18 cellular contexts compared by ENCODE assay signal in genomic region chr3:29313981-29314726, GRCh38. TPM values are rescaled to one million over a fixed set of nuclear protein-coding genes. Genes with fewer than 3 reads are reported as not detected.
A peak's percentile ranks its signal among the peaks of the same experiment; 100 is the strongest.
DNase-seq lines count a peak whose midpoint lies in the region; ATAC-seq, FAIRE-seq and TF ChIP-seq lines count a peak whose summit lies in the region.
"Had no signal": no experiment of that assay in that cellular context is flagged by ENCODE, and none has a peak within 500 bp of the region (broad histone marks: within the 10 kb centered on the region; RNA-seq: fewer than 3 reads in every experiment).

No MANE protein-coding gene starts in this region.

- intact Hi-C loops in HepG2 (cut with micrococcal nuclease; ENCODE audit: unreplicated experiment) (no loop called here), sigmoid colon (cut with DNase I) (no loop called here)

- TF ChIP-seq EP300 in HepG2 (IDR thresholded peaks at IDR 0.05; ENCODE audit: low read depth in 2 of 2, low read length in 2 of 2) (no peak), HepG2 (CRISPR knock-in tag; IDR thresholded peaks at IDR 0.05; ENCODE audit: borderline replicate concordance) (no peak), gastroesophageal sphincter (IDR thresholded peaks at IDR 0.05) (no peak), sigmoid colon (IDR thresholded peaks at IDR 0.05) (no peak)

- H4K20me1 ChIP-seq in HepG2 (ENCODE audit: insufficient read depth, low read length): no peaks in the 10 kb centered on the region

- no peak overlapping the region for H3K9ac ChIP-seq in liver (ENCODE audit: low read depth in 1 of 2, low read length in 2 of 2)
- no peak overlapping the region for H3K9ac ChIP-seq in HepG2 (ENCODE audit: insufficient read depth, low read depth, low read length)

- DNase-seq in HepG2 (ENCODE audit: low spot score) (no peak), sigmoid colon (no peak), urothelium cell line (ENCODE audit: low spot score) (no peak), foreskin keratinocyte (no peak), DMS114 treated with DMSO at 0.1 percent for 48 hours (lab: John Stamatoyannopoulos, UW; ENCODE audit: unreplicated experiment) (no peak)
- DNase-seq: DMS79, MV-4-11, NCI-H1417 treated with DMSO at 0.1 percent for 48 hours, NCI-H2029, NCI-H510A treated with DMSO at 0.1 percent for 48 hours had no signal

- 58% methylated on average over 1 of the region's 1 CpG for WGBS in liver
- 0% methylated on average over 1 of the region's 1 CpG for WGBS in HepG2 (ENCODE audit: low lambda C conversion rate)
- 67 to 100% methylated on average over 1 of the region's 1 CpG for WGBS in gastroesophageal sphincter (ENCODE audit: low coverage in 1 of 2), 2 donors
- 73 to 78% methylated on average over 1 of the region's 1 CpG for WGBS in sigmoid colon, 2 donors

- H3K27me3 ChIP-seq in liver (ENCODE audit: control insufficient read depth in 4 of 4, insufficient read depth in 4 of 4, low read length in 3 of 4): peaks cover 0 to 2% (median 0%) of the 10 kb centered on the region in 4 donors
- H3K27me3 ChIP-seq in HepG2 (ENCODE audit: control insufficient read depth in 1 of 2, insufficient read depth in 2 of 2, low read length in 2 of 2): no peaks in the 10 kb centered on the region
- no peaks in the 10 kb centered on the region for H3K27me3 ChIP-seq in gastroesophageal sphincter
- H3K27me3 ChIP-seq in sigmoid colon: no peaks in the 10 kb centered on the region
- no peaks in the 10 kb centered on the region for H3K27me3 ChIP-seq in foreskin keratinocyte

- H3K27ac ChIP-seq in liver (ENCODE audit: low read depth in 1 of 2, low read length in 2 of 2): no peak overlapping the region
- H3K27ac ChIP-seq in HepG2 (ENCODE audit: extremely low read length, insufficient read depth, low read length): no peak overlapping the region
- H3K27ac ChIP-seq in gastroesophageal sphincter: no peak overlapping the region
- peak overlapping the region in 3 of 4 donors; percentile 68 to 75 (median 73) for H3K27ac ChIP-seq in sigmoid colon
- no peak overlapping the region for H3K27ac ChIP-seq in foreskin keratinocyte
- H3K27ac ChIP-seq: A549 had no signal

- CTCF ChIA-PET in HepG2 (lab: Yijun Ruan, JAX; ENCODE audit: low intra/inter-chr PET ratio, low total read pairs): no interaction called here

- FAIRE-seq in HepG2 (lab: Jason Lieb, UNC) (no peak), urothelium cell line (lab: Jason Lieb, UNC) (no peak)
- FAIRE-seq: A549, GM12891, GM19239, RCC 7860 had no signal

- no peak for TF ChIP-seq CTCF in liver (IDR thresholded peaks at IDR 0.05; ENCODE audit: low read depth, low read length, missing input control)
- TF ChIP-seq CTCF in HepG2 (CRISPR knock-in tag; IDR thresholded peaks at IDR 0.05): no peak
- TF ChIP-seq CTCF in gastroesophageal sphincter (IDR thresholded peaks at IDR 0.05): no peak
- TF ChIP-seq CTCF in sigmoid colon (IDR thresholded peaks at IDR 0.05): no peak
- no peak for TF ChIP-seq CTCF in foreskin keratinocyte (conservative IDR thresholded peaks at IDR 0.05)

- H3K79me2 ChIP-seq in HepG2 (ENCODE audit: insufficient read depth, low read length): no peaks in the 10 kb centered on the region

- TF ChIP-seq RAD21 in liver (IDR thresholded peaks at IDR 0.05) (no peak), HepG2 (CRISPR knock-in tag; IDR thresholded peaks at IDR 0.05) (no peak)

- no peak overlapping the region for H3K4me3 ChIP-seq in liver (ENCODE audit: low read depth in 1 of 3, low read length in 3 of 3)
- H3K4me3 ChIP-seq in HepG2 (replicated peaks in 1 of 3; ENCODE audit: insufficient read depth in 1 of 3, low read depth in 2 of 3, low read length in 3 of 3): no peak overlapping the region
- no peak overlapping the region for H3K4me3 ChIP-seq in gastroesophageal sphincter
- no peak overlapping the region for H3K4me3 ChIP-seq in sigmoid colon
- H3K4me3 ChIP-seq: A549 had no signal

- H3K36me3 ChIP-seq in liver (ENCODE audit: control insufficient read depth in 4 of 4, insufficient read depth in 3 of 4, low read depth in 1 of 4, low read length in 3 of 4) (no peaks in the 10 kb centered on the region), HepG2 (replicated peaks in 1 of 2; ENCODE audit: control insufficient read depth in 1 of 2, insufficient read depth in 2 of 2, low read length in 2 of 2) (no peaks in the 10 kb centered on the region), gastroesophageal sphincter (no peaks in the 10 kb centered on the region), sigmoid colon (no peaks in the 10 kb centered on the region)

- TF ChIP-seq POLR2A in HepG2 (IDR thresholded peaks at IDR 0.05; ENCODE audit: insufficient read depth in 1 of 2, low read depth in 2 of 2, low read length in 2 of 2) (no peak), gastroesophageal sphincter (IDR thresholded peaks at IDR 0.05) (no peak), sigmoid colon (IDR thresholded peaks at IDR 0.05) (no peak)

- H3K4me2 ChIP-seq in HepG2 (ENCODE audit: low read depth, low read length): no peak overlapping the region
- H3K4me2 ChIP-seq: A549 had no signal

- BruUV-seq in HepG2 (replicated peaks; lab: Mats Ljungman, UMichigan): no TSS peak

- H3K9me3 ChIP-seq in liver (ENCODE audit: control insufficient read depth in 4 of 4, low read length in 3 of 4): no peaks in the 10 kb centered on the region
- H3K9me3 ChIP-seq in HepG2 (ENCODE audit: low read length): no peaks in the 10 kb centered on the region
- H3K9me3 ChIP-seq in gastroesophageal sphincter: no peaks in the 10 kb centered on the region
- no peaks in the 10 kb centered on the region for H3K9me3 ChIP-seq in sigmoid colon
- H3K9me3 ChIP-seq: A549 had no signal

- no peak for ATAC-seq in HepG2
- ATAC-seq in gastroesophageal sphincter: peak; percentile 27
- no peak for ATAC-seq in foreskin keratinocyte
- ATAC-seq: A549, HCT116 had no signal

- H3K4me1 ChIP-seq in liver (ENCODE audit: control insufficient read depth in 4 of 4, insufficient read depth in 4 of 4, low read length in 3 of 4): peaks cover 0 to 3% (median under 1%) of the 10 kb centered on the region in 4 donors
- no peaks in the 10 kb centered on the region for H3K4me1 ChIP-seq in HepG2 (ENCODE audit: insufficient read depth, low read length)
- H3K4me1 ChIP-seq in gastroesophageal sphincter: peaks cover 3 to 46% (median 8%) of the 10 kb centered on the region in 3 donors
- H3K4me1 ChIP-seq in sigmoid colon: peaks cover 0 to 89% (median 65%) of the 10 kb centered on the region in 4 donors
- H3K4me1 ChIP-seq in foreskin keratinocyte: no peaks in the 10 kb centered on the region
- H3K4me1 ChIP-seq: A549 had no signal

- H2AFZ ChIP-seq in HepG2 (ENCODE audit: low read length): no peak overlapping the region

- POLR2A ChIA-PET in HepG2 (lab: Yijun Ruan, JAX): no interaction called here

- in situ Hi-C loops in HepG2 (cut with HindIII; ENCODE audit: extremely low pct_ligation_motif_present, low pct_unique_long_range_greater_than_20kb): no loop called here

TF ChIP-seq in liver, 16 proteins besides CTCF, POLR2A, EP300 and RAD21 (continues in another document):
- peak; percentile 81 for TF ChIP-seq NR2F2 (IDR thresholded peaks at IDR 0.05)

TF ChIP-seq in HepG2, 621 proteins besides CTCF, POLR2A, EP300 and RAD21 (continues in another document):
- TF ChIP-seq ZBTB8A (CRISPR knock-in tag; IDR thresholded peaks at IDR 0.05; ENCODE audit: borderline replicate concordance, low read depth): no peak
- TF ChIP-seq SP5 (CRISPR knock-in tag; IDR thresholded peaks at IDR 0.05; ENCODE audit: borderline replicate concordance, low read depth): no peak
- TF ChIP-seq ETV5 (CRISPR knock-in tag; IDR thresholded peaks at IDR 0.05; ENCODE audit: borderline replicate concordance): no peak
- TF ChIP-seq PPARG (CRISPR knock-in tag; conservative IDR thresholded peaks at IDR 0.05): no peak
- no peak for TF ChIP-seq ZZZ3 (CRISPR knock-in tag; IDR thresholded peaks at IDR 0.05; ENCODE audit: borderline replicate concordance)
- TF ChIP-seq CBX5 (CRISPR knock-in tag; IDR thresholded peaks at IDR 0.05; ENCODE audit: borderline replicate concordance): no peak

RNA-seq across cellular contexts. Expression of gene RBMS3, which starts 33.3 kb away (rescaled TPM):
- total RNA-seq in liver (10 to 100 TPM in 1 of 2 donors, 1 to 10 TPM in 1; 6.8 to 14.9 TPM), HepG2 (2016; rRNA removed; fragmentation: Illumina TruSeq; extraction: Trizol) (not detected in 2 replicates), gastroesophageal sphincter (10 to 100 TPM; 51.5 to 76.0 (median 66.6) TPM), sigmoid colon (10 to 100 TPM; 39.9 to 61.9 (median 59.8) TPM), foreskin keratinocyte (9.6 and 11.1 TPM in 2 replicates)
- polyA plus RNA-seq in liver (10 to 100 TPM in 1 of 2 donors, 1 to 10 TPM in 1; 1.2 to 11.9 TPM), HepG2 (2011; rRNA removed) (not detected in 2 replicates), sigmoid colon (1 to 10 TPM in 2 of 3 donors, under 1 TPM in 1; 0.46 to 3.9 (median 3.0) TPM), foreskin keratinocyte (1.8 and 3.0 TPM in 2 replicates)
- total RNA-seq in HepG2 (2016; cell fraction: cytosol; rRNA removed; fragmentation: Illumina TruSeq; extraction: Trizol; ENCODE audit: low read depth): not detected in 2 replicates
- total RNA-seq in HepG2 (2016; cell fraction: insoluble cytoplasmic fraction; rRNA removed; fragmentation: Illumina TruSeq; extraction: Trizol): 0.02 TPM in 1 of 2 replicates, not detected in the other
- not detected in 2 replicates for total RNA-seq in HepG2 (2016; cell fraction: membrane; rRNA removed; fragmentation: Illumina TruSeq; extraction: Trizol)
- total RNA-seq in HepG2 (2016; cell fraction: nucleus; rRNA removed; fragmentation: Illumina TruSeq; extraction: Trizol): not detected in 2 replicates
- 0.05 TPM in 1 of 2 replicates, not detected in the other for polyA plus RNA-seq in HepG2 (2011; cell fraction: cytosol; rRNA removed)
- polyA plus RNA-seq in HepG2 (2011; cell fraction: nucleus; rRNA removed): not detected in 2 replicates
- polyA plus RNA-seq in HepG2 (2012): 0.05 TPM in 1 of 2 replicates, not detected in the other
- polyA plus RNA-seq in HepG2 (2016; cell fraction: cytosol; fragmentation: Illumina TruSeq; extraction: Trizol; ENCODE audit: low read depth): not detected in 2 replicates
- polyA plus RNA-seq in HepG2 (2016; cell fraction: insoluble cytoplasmic fraction; fragmentation: Illumina TruSeq; extraction: Trizol; ENCODE audit: low read depth): not detected in 2 replicates
- polyA plus RNA-seq in HepG2 (2016; cell fraction: membrane; fragmentation: Illumina TruSeq; extraction: Trizol; ENCODE audit: low read depth): not detected in 2 replicates
- polyA plus RNA-seq in HepG2 (2016; cell fraction: nucleus; fragmentation: Illumina TruSeq; extraction: Trizol; ENCODE audit: insufficient read depth, low read depth): not detected in 2 replicates
- polyA minus RNA-seq in HepG2 (2011; rRNA and poly(A)+ RNA removed; ENCODE audit: low replicate concordance): 18.6 TPM in 1 of 2 replicates, not detected in the other
- not detected in 2 replicates for polyA minus RNA-seq in HepG2 (2011; cell fraction: cytosol; rRNA and poly(A)+ RNA removed)
- polyA minus RNA-seq in HepG2 (2011; cell fraction: nucleus; rRNA and poly(A)+ RNA removed): 0.50 and 0.52 TPM in 2 replicates
- total RNA-seq: HT-29 had no signal

Comparison
In these comparisons a context has a peak if more than half of its experiments do, and no peak if none do; other contexts are left out.
1. H3K27ac ChIP-seq: peak in sigmoid colon (3 of 4); none in liver (0 of 2), HepG2 (single experiment), gastroesophageal sphincter (0 of 4) and foreskin keratinocyte (single experiment).